8 cellular contexts compared by ENCODE assay signal in genomic region chr17:30477083-30477757, GRCh38. TPM values are rescaled to one million over a fixed set of nuclear protein-coding genes. Genes with fewer than 3 reads are reported as not detected.
DNase-seq lines count a peak whose midpoint lies in the region; ATAC-seq and TF ChIP-seq lines count a peak whose summit lies in the region.

Gene GOSR1 (plus strand): TSS chr17:30477408. CDS start chr17:30477434, 26 bp downstream.

- no peaks in the 10 kb centered on the region for H3K27me3 ChIP-seq in BJ (ENCODE audit: control insufficient read depth, insufficient read depth, low read length)

- peak within 1 kb of the TSS; percentile 93 for H3K27ac ChIP-seq in cingulate gyrus (ENCODE audit: low read depth, low read length)

- peaks cover 2% of the 10 kb centered on the region; the same call in 1 of the 2 replicates for H3K36me3 ChIP-seq in BJ (ENCODE audit: control insufficient read depth, insufficient read depth, low read length)

- DNase-seq in BJ (ENCODE audit: low read depth) (peak; percentile 71), NCI-H510A treated with DMSO at 0.1 percent for 48 hours (lab: John Stamatoyannopoulos, UW) (peak; percentile 94), kidney glomerular epithelial cell (lab: John Stamatoyannopoulos, UW) (peak; percentile 91)
- DNase-seq in activated CD4-positive, alpha-beta T cell treated with anti-CD3 and anti-CD28 coated beads for 4 hours: peak; percentile 88 to 91
- DNase-seq in stimulated activated CD4-positive, alpha-beta T cell treated with anti-CD3 and anti-CD28 coated beads, Interleukin-1b, Interleukin-23, amount 100 ng/mL, for 1 hour (ENCODE audit: low read depth in 2 of 2): peak; percentile 77 to 81

- TF ChIP-seq CTCF in BJ (IDR thresholded peaks at IDR 0.05; ENCODE audit: insufficient read depth, low read depth, low read length): peak; percentile 81

- POLR2A ChIA-PET in BJ (lab: Charles Lee): interaction anchor here (0.8 kb wide), 1 partner anchor 110 kb away, joined by 3 read pairs; no protein-coding TSS in a partner anchor

- TF ChIP-seq POLR2A in GM19193 (IDR thresholded peaks at IDR 0.05; ENCODE audit: extremely low read depth, insufficient read depth, insufficient read length): peak; percentile 96

- peak; percentile 97 for ATAC-seq in HG03439 (IDR thresholded peaks at IDR 0.05; ENCODE audit: unreplicated experiment)

- peak within 1 kb of the TSS; percentile 86 for H3K4me3 ChIP-seq in BJ (ENCODE audit: low read depth, low read length)

- CTCF ChIA-PET in BJ (lab: Yijun Ruan, JAX): interaction anchor here (0.5 to 3.4 kb wide), 23 partner anchors 8 to 360 kb away, joined by 3 to 17 read pairs (median 4); partner anchors contain the start of gene NSRP1

RNA-seq across cellular contexts. Expression of gene GOSR1, which starts in this region (rescaled TPM):
- polyA plus RNA-seq in BJ (2011; rRNA removed): 12.5 and 21.4 TPM in 2 replicates
- polyA minus RNA-seq in BJ (2011; rRNA and poly(A)+ RNA removed): 20.9 and 26.2 TPM in 2 replicates

Comparison
In these comparisons a context has a peak if more than half of its experiments do, and no peak if none do; other contexts are left out.
1. Peak in every context shown above with its lines: DNase-seq, ATAC-seq, H3K4me3 ChIP-seq and H3K27ac ChIP-seq.